Comparison of ENCODE assay signal across 11 cellular contexts in the genomic region with DNA sequence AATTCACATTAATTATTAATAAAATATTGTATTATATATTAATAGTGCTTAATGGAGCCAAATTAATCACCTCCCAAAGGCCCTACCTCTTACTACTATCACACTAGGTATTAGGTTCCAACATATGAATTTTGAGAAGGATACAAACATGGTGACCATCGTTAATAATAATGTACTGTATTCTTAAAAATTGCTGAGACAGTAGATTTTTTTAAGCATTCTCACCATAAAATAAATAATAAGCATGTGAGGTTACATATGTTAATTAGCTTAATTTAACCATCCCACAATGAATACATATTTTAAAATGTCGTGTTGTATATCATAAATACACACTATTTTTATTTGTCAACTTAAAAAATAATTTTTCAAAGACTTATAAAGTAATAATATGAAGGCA.
"Had no signal": no experiment of that assay in that cellular context is flagged by ENCODE, and none has a peak within 500 bp of the region (broad histone marks: within the 10 kb centered on the region; RNA-seq: fewer than 3 reads in every experiment).

No MANE protein-coding gene starts in this region.

- H3K9ac ChIP-seq: GM23248 had no signal

- H3K36me3 ChIP-seq: HAP-1 had no signal

- H3K4me1 Mint-ChIP-seq: H9 had no signal

- DNase-seq: GM23248, GOT3, H7, H9, HCEC 1CT, HFFc6 had no signal

- ATAC-seq: GM23338, HCT116 had no signal

- H3K4me2 ChIP-seq: GM23338 had no signal

- H3K27ac Mint-ChIP-seq: GM23338, H9, HFFc6 had no signal

- H2AFZ ChIP-seq: GM23248, GM23338 had no signal

- H3K27ac ChIP-seq: GM23248 had no signal

- H3K4me3 ChIP-seq: GM23248, GM23338, HAP-1 had no signal

- H3K9me3 Mint-ChIP-seq: H9, HFFc6 had no signal

- H3K9me3 ChIP-seq: HAP-1 had no signal

- H3K4me3 Mint-ChIP-seq: GM23338, H9, HFFc6 had no signal

- FAIRE-seq: H1, H54 had no signal
